2 cellular contexts compared by ENCODE assay signal in the genomic region with DNA sequence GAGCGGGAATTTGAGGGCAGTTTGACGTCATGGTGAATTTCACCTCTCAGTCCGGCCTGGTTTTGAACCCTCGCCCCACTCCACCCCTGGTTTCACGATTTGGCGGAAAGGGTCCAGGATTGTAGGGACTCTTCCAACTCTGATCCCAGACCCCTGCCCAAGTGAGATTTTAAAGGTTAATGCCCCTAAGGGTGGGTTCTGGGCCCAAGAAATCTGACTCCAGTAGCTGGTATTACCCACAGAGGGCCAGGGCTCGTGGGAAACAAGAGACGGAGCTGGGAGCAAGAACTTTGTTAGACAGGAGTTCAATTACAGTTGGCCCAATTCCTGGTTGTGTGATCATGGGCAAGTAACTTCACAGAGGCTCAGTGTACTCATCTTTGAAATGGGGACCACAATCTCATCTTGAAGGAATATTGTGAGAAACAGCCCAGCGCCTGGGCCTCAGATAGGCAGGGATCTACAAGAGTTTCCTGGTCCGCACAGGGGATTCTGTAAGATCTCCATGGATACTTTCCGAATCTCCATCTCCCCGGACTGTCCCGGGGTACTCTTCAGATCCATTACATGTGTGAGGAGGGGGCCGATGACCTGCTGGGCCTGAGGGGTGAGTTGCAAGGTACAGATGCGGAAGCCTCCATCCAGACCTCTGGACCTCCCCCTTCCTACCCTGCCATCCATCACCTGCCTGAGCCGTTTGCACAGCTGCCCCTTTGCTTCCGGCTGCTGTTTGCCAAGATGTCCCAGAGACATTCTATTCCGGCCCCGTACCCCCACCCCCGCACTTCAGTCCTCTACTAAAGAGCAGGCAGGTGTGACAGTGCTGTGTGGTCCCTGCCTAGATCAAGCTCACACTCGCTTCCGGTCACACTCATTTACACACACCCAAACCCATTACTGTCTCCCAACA.
TF ChIP-seq lines count a peak whose summit lies in the region.

No MANE protein-coding gene starts in this region.

TF ChIP-seq in SK-N-SH, 30 proteins besides CTCF, POLR2A, EP300 and RAD21 (continued from another document):
- TF ChIP-seq, protein P1, sequence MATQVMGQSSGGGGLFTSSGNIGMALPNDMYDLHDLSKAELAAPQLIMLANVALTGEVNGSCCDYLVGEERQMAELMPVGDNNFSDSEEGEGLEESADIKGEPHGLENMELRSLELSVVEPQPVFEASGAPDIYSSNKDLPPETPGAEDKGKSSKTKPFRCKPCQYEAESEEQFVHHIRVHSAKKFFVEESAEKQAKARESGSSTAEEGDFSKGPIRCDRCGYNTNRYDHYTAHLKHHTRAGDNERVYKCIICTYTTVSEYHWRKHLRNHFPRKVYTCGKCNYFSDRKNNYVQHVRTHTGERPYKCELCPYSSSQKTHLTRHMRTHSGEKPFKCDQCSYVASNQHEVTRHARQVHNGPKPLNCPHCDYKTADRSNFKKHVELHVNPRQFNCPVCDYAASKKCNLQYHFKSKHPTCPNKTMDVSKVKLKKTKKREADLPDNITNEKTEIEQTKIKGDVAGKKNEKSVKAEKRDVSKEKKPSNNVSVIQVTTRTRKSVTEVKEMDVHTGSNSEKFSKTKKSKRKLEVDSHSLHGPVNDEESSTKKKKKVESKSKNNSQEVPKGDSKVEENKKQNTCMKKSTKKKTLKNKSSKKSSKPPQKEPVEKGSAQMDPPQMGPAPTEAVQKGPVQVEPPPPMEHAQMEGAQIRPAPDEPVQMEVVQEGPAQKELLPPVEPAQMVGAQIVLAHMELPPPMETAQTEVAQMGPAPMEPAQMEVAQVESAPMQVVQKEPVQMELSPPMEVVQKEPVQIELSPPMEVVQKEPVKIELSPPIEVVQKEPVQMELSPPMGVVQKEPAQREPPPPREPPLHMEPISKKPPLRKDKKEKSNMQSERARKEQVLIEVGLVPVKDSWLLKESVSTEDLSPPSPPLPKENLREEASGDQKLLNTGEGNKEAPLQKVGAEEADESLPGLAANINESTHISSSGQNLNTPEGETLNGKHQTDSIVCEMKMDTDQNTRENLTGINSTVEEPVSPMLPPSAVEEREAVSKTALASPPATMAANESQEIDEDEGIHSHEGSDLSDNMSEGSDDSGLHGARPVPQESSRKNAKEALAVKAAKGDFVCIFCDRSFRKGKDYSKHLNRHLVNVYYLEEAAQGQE (IDR thresholded peaks at IDR 0.05; ENCODE audit: low read depth, low read length), result no peak
- TF ChIP-seq NRF1 (IDR thresholded peaks at IDR 0.05; ENCODE audit: low read depth, low read length) (no peak), ELF1 (IDR thresholded peaks at IDR 0.05) (no peak), MXI1 (IDR thresholded peaks at IDR 0.05; ENCODE audit: low read depth, low read length) (no peak), TCF12 (IDR thresholded peaks at IDR 0.05) (no peak), FOSL2 (IDR thresholded peaks at IDR 0.05; ENCODE audit: borderline replicate concordance, low read depth) (no peak)
- TF ChIP-seq, protein P2, sequence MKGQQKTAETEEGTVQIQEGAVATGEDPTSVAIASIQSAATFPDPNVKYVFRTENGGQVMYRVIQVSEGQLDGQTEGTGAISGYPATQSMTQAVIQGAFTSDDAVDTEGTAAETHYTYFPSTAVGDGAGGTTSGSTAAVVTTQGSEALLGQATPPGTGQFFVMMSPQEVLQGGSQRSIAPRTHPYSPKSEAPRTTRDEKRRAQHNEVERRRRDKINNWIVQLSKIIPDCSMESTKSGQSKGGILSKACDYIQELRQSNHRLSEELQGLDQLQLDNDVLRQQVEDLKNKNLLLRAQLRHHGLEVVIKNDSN (IDR thresholded peaks at IDR 0.05; ENCODE audit: borderline replicate concordance, low read depth), result no peak
- TF ChIP-seq, protein P3, sequence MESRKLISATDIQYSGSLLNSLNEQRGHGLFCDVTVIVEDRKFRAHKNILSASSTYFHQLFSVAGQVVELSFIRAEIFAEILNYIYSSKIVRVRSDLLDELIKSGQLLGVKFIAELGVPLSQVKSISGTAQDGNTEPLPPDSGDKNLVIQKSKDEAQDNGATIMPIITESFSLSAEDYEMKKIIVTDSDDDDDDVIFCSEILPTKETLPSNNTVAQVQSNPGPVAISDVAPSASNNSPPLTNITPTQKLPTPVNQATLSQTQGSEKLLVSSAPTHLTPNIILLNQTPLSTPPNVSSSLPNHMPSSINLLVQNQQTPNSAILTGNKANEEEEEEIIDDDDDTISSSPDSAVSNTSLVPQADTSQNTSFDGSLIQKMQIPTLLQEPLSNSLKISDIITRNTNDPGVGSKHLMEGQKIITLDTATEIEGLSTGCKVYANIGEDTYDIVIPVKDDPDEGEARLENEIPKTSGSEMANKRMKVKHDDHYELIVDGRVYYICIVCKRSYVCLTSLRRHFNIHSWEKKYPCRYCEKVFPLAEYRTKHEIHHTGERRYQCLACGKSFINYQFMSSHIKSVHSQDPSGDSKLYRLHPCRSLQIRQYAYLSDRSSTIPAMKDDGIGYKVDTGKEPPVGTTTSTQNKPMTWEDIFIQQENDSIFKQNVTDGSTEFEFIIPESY (IDR thresholded peaks at IDR 0.05; ENCODE audit: borderline replicate concordance, low read depth), result no peak
TF ChIP-seq in SK-N-SH: peak in this region for 0.

TF ChIP-seq in SK-N-SH treated with all-trans-retinoic acid at 6 μM for 48 hours, 23 proteins besides CTCF, POLR2A, EP300 and RAD21 (continued from another document):
- TF ChIP-seq ISL1 (CRISPR knock-in tag; IDR thresholded peaks at IDR 0.05) (no peak), ESRRG (CRISPR knock-in tag; IDR thresholded peaks at IDR 0.05) (no peak), RARB (CRISPR knock-in tag; IDR thresholded peaks at IDR 0.05) (no peak), ARNTL (CRISPR knock-in tag; IDR thresholded peaks at IDR 0.05; ENCODE audit: borderline replicate concordance, low read depth) (no peak), SNAI2 (CRISPR knock-in tag; IDR thresholded peaks at IDR 0.05) (no peak), ZNF70 (CRISPR knock-in tag; IDR thresholded peaks at IDR 0.05) (no peak), TCF4 (CRISPR knock-in tag; IDR thresholded peaks at IDR 0.05; ENCODE audit: borderline replicate concordance) (no peak), ZFP30 (CRISPR knock-in tag; IDR thresholded peaks at IDR 0.05) (no peak), GLIS3 (CRISPR knock-in tag; IDR thresholded peaks at IDR 0.05) (no peak), OSR1 (CRISPR knock-in tag; IDR thresholded peaks at IDR 0.05) (no peak), BACH2 (CRISPR knock-in tag; IDR thresholded peaks at IDR 0.05; ENCODE audit: borderline replicate concordance) (no peak)
- TF ChIP-seq, protein P4, sequence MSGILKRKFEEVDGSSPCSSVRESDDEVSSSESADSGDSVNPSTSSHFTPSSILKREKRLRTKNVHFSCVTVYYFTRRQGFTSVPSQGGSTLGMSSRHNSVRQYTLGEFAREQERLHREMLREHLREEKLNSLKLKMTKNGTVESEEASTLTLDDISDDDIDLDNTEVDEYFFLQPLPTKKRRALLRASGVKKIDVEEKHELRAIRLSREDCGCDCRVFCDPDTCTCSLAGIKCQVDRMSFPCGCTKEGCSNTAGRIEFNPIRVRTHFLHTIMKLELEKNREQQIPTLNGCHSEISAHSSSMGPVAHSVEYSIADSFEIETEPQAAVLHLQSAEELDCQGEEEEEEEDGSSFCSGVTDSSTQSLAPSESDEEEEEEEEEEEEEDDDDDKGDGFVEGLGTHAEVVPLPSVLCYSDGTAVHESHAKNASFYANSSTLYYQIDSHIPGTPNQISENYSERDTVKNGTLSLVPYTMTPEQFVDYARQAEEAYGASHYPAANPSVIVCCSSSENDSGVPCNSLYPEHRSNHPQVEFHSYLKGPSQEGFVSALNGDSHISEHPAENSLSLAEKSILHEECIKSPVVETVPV (CRISPR knock-in tag; IDR thresholded peaks at IDR 0.05), result no peak
TF ChIP-seq in SK-N-SH treated with all-trans-retinoic acid at 6 μM for 48 hours: peak in this region for 0.
